Comparison of ENCODE assay signal across 8 cellular contexts in the genomic region with DNA sequence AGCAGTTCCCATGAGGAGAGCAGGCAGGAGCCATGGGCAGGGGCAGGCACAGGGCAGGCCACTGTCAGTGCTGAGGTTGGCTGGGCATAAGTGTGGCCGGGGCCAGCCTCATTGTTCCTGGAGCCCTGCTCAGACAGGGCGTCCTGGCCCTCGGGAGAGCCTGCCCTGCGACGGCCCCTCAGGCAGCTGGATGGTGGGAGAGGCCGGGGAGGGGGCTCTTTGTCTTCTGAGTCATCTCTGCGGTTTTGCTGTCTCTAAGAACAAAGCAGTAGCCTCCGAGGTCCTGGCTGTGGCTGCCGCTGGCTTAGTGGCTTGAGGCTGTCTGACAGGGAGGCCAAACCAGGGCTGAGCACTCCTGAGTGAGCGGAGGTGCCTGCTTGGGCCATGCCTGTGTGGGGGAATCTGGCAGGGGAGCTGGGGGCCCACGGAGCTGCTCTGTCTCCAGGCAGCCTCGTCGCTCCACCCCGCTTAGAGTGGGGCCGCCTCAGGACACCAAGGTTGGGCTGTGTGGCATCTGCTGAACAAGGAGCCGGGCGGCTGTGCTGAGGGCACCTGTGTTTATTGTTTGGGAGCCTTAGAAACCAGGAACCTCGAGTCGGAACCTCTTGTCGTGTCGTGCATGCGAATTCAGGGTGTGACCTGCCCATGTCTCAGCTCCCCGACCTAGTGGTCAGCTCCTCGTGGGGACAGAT.
DNase-seq lines count a peak whose midpoint lies in the region; ATAC-seq, FAIRE-seq and TF ChIP-seq lines count a peak whose summit lies in the region.
"Not testable (repeated sequence)": the region's sequence is repeated elsewhere in the genome, so short reads cannot be mapped to it uniquely, and the experiment has no call there.

No MANE protein-coding gene starts in this region.

- not testable (repeated sequence) for H3K27ac Mint-ChIP-seq in GM23338, memory B cell

- TF ChIP-seq CTCF in GM23338 (conservative IDR thresholded peaks at IDR 0.05; ENCODE audit: low read depth in 2 of 2); OCI-LY3 (IDR thresholded peaks at IDR 0.05; ENCODE audit: low read depth, low read length); bronchial epithelial cell (IDR thresholded peaks at IDR 0.05; ENCODE audit: insufficient read depth, low read length, severe bottlenecking); prostate gland (IDR thresholded peaks at IDR 0.05); transverse colon (IDR thresholded peaks at IDR 0.05): not testable (repeated sequence)

- not testable (repeated sequence) for H3K9me3 Mint-ChIP-seq in GM23338, memory B cell

- DNase-seq in GM23338 (ENCODE audit: low spot score) = peak; percentile 0
- DNase-seq in activated CD8-positive, alpha-beta memory T cell treated with anti-CD3 and anti-CD28 coated beads, Interleukin-2, amount 50 U/mL, for 4 hours = peak; percentile 8
- peak; percentile 8 for DNase-seq in bronchial epithelial cell (ENCODE audit: low read depth)
- DNase-seq in left cardiac atrium = peak; percentile 17
- DNase-seq in memory B cell (ENCODE audit: low spot score in 2 of 2) = not testable (repeated sequence)
- DNase-seq in prostate gland (ENCODE audit: low spot score) = peak; percentile 2
- peak; percentile 6 for DNase-seq in transverse colon

- not testable (repeated sequence) for FAIRE-seq in bronchial epithelial cell (lab: Jason Lieb, UNC)

- intact Hi-C loops in left cardiac atrium (cut with DNase I); prostate gland (cut with DNase I); transverse colon (cut with DNase I; ENCODE audit: low total_unique reads): not testable (repeated sequence)

- TF ChIP-seq EP300 in transverse colon (IDR thresholded peaks at IDR 0.05; ENCODE audit: low read depth) = not testable (repeated sequence)

- H3K36me3 ChIP-seq in GM23338 (ENCODE audit: insufficient read depth); OCI-LY3 (replicated peaks; ENCODE audit: low read depth, low read length); bronchial epithelial cell (ENCODE audit: control insufficient read depth, insufficient read depth, low read length); prostate gland; transverse colon: not testable (repeated sequence)

- not testable (repeated sequence) for H3K27ac ChIP-seq in GM23338 (ENCODE audit: low read depth); prostate gland; transverse colon
- 0 out of 2 replicates have a peak overlapping the region, but pooled peaks have one; percentile 19 for H3K27ac ChIP-seq in OCI-LY3 (ENCODE audit: low read length)

- H2AFZ ChIP-seq in GM23338; OCI-LY3 (ENCODE audit: low read depth, low read length): not testable (repeated sequence)

- TF ChIP-seq POLR2A in prostate gland (IDR thresholded peaks at IDR 0.05); transverse colon (IDR thresholded peaks at IDR 0.05): not testable (repeated sequence)

- H3K9ac ChIP-seq in OCI-LY3 (ENCODE audit: low read length) = not testable (repeated sequence)

- not testable (repeated sequence) for H3K9me2 ChIP-seq in GM23338 (ENCODE audit: insufficient read depth)

- H3K4me3 Mint-ChIP-seq in GM23338, memory B cell: not testable (repeated sequence)

- not testable (repeated sequence) for H3F3A ChIP-seq in GM23338 (replicated peaks; ENCODE audit: low read depth)

- in situ Hi-C loops in transverse colon (cut with MboI; ENCODE audit: low pct_ligation_motif_present in 1 of 4, low pct_unique_long_range_greater_than_20kb in 1 of 4, low sequenced_read_pairs in 3 of 4) = not testable (repeated sequence)

- not testable (repeated sequence) for H3K27me3 Mint-ChIP-seq in GM23338 (ENCODE audit: insufficient read depth, low read depth, poor library complexity); memory B cell

- not testable (repeated sequence) for H3K9me3 ChIP-seq in OCI-LY3 (ENCODE audit: insufficient read depth, low read length); prostate gland; transverse colon

- not testable (repeated sequence) for H3K4me3 ChIP-seq in GM23338; OCI-LY3 (ENCODE audit: low read length); bronchial epithelial cell (ENCODE audit: low read depth, low read length); prostate gland; transverse colon

- ATAC-seq in GM23338 = peak; percentile 13; the same call in 2 of the 3 replicates
- ATAC-seq in left cardiac atrium = peak in 1 of 2 donors; percentile 30
- ATAC-seq in memory B cell (ENCODE audit: low read depth) = peak; percentile 37

- 56% methylated on average over 5 of the region's 24 CpGs for whole genome bisulfite sequencing in prostate gland
- WGBS in transverse colon (ENCODE audit: low coverage in 1 of 2), 2 donors = no CpG with 5 or more reads among the region's 24 CpGs

- H3K36me3 Mint-ChIP-seq in GM23338 (ENCODE audit: low read depth); memory B cell: not testable (repeated sequence)

- H3K4me1 Mint-ChIP-seq in GM23338, memory B cell: not testable (repeated sequence)

- not testable (repeated sequence) for H3K4me1 ChIP-seq in GM23338 (ENCODE audit: insufficient read depth); OCI-LY3 (ENCODE audit: low read length); prostate gland (replicated peaks); transverse colon

- not testable (repeated sequence) for H3K27me3 ChIP-seq in GM23338 (ENCODE audit: insufficient read depth); OCI-LY3 (ENCODE audit: low read depth, low read length); bronchial epithelial cell (ENCODE audit: control insufficient read depth, insufficient read depth, low read length); prostate gland (replicated peaks; ENCODE audit: insufficient read depth); transverse colon

- H3K4me2 ChIP-seq in GM23338; OCI-LY3 (ENCODE audit: low read length): not testable (repeated sequence)

- H3K79me2 ChIP-seq in GM23338 (replicated peaks; ENCODE audit: insufficient read depth); OCI-LY3 (ENCODE audit: low read length): not testable (repeated sequence)

- not testable (repeated sequence) for H4K20me1 ChIP-seq in GM23338 (replicated peaks; ENCODE audit: insufficient read depth); OCI-LY3 (ENCODE audit: insufficient read depth, low read length)
